In genomic region chr11:128686745-128687177, GRCh38 we compare ENCODE assay signal across 8 cellular contexts. TPM values are rescaled to one million over a fixed set of nuclear protein-coding genes. Genes with fewer than 3 reads are reported as not detected.
A peak's percentile ranks its signal among the peaks of the same experiment; 100 is the strongest.
DNase-seq lines count a peak whose midpoint lies in the region; ATAC-seq, FAIRE-seq and TF ChIP-seq lines count a peak whose summit lies in the region.

No MANE protein-coding gene starts in this region.

- peak overlapping the region; percentile 32; the same call in 1 of the 2 replicates for H3K4me3 ChIP-seq in GM08714 (ENCODE audit: low read length)

- H3K79me1 ChIP-seq in H9 (ENCODE audit: insufficient read depth, low read depth, low read length, poor library complexity, severe bottlenecking) = no peaks in the 10 kb centered on the region

- H3K9ac ChIP-seq in H9 (ENCODE audit: extremely low read depth, insufficient read length, low read length) = no peak overlapping the region

- H3K4me3 Mint-ChIP-seq in H9 (peak overlapping the region; percentile 57 to 86), brain (peak overlapping the region; percentile 27 to 82 (median 76))

- H3T11ph ChIP-seq in H9 (ENCODE audit: low read length) = no peak overlapping the region

- H3K18ac ChIP-seq in H9 (ENCODE audit: insufficient read length, low read depth, low read length) = no peak overlapping the region

- DNase-seq in H9 = peak; percentile 59
- peak; percentile 42 for DNase-seq in T follicular helper cell (ENCODE audit: low read depth)
- no peak for DNase-seq in left lobe of liver (ENCODE audit: low spot score)
- peak; percentile 52 for DNase-seq in stimulated activated naive CD4-positive, alpha-beta T cell treated with Interleukin-2 at 50 U/mL for 16 hours (lab: John Stamatoyannopoulos, UW)
- DNase-seq in C1 segment of cervical spinal cord (lab: John Stamatoyannopoulos, UW) = no peak
- DNase-seq in HTR-8/SVneo (ENCODE audit: insufficient read length, low spot score) = no peak

- H3K4me1 ChIP-seq in H9 (ENCODE audit: insufficient read depth, low read length) = peaks cover 4% of the 10 kb centered on the region; the same call in 1 of the 2 replicates

- H3K36me3 Mint-ChIP-seq in H9 (ENCODE audit: insufficient read depth in 1 of 3, low read depth in 3 of 3) (no peaks in the 10 kb centered on the region; a peak in 2 of 7 replicates), brain (no peaks in the 10 kb centered on the region)

- H3K27ac Mint-ChIP-seq in H9 = no peak overlapping the region
- H3K27ac Mint-ChIP-seq in brain = no peak overlapping the region

- no peak overlapping the region for H3K14ac ChIP-seq in H9 (ENCODE audit: insufficient read depth, low read length)

- H4K8ac ChIP-seq in H9 (replicated peaks; ENCODE audit: insufficient read length, low read depth, low read length) = no peak overlapping the region

- H4K91ac ChIP-seq in H9 (ENCODE audit: insufficient read length, low read depth, low read length) = no peak overlapping the region

- TF ChIP-seq CTCF in H9 (conservative IDR thresholded peaks at IDR 0.05) (no peak), brain (conservative IDR thresholded peaks at IDR 0.05) (no peak)

- H2AK5ac ChIP-seq in H9 (ENCODE audit: insufficient read length, low read length) = no peak overlapping the region

- H3K9me3 Mint-ChIP-seq in H9 (peaks cover 0 to 2% of the 10 kb centered on the region in 2 experiments; a peak in 3 of 5 replicates), brain (peaks cover 0 to 11% (median 4%) of the 10 kb centered on the region in 5 experiments)

- no peak overlapping the region for H2BK120ac ChIP-seq in H9 (ENCODE audit: low read depth, low read length, poor library complexity, severe bottlenecking)

- no peaks in the 10 kb centered on the region for H4K20me1 ChIP-seq in H9 (ENCODE audit: control insufficient read depth, insufficient read depth, insufficient read length)

- no peak overlapping the region for H4K5ac ChIP-seq in H9 (ENCODE audit: insufficient read length, low read depth, low read length)

- WGBS in H9 (ENCODE audit: extremely low coverage, insufficient read length, low lambda C conversion rate) = no CpG with 5 or more reads among the region's 32 CpGs

- ATAC-seq in left lobe of liver = peak; percentile 62

- no peak overlapping the region for H3K4ac ChIP-seq in H9 (ENCODE audit: low read depth, low read length)

- peaks cover 97% of the 10 kb centered on the region for H3K27me3 ChIP-seq in H9 (ENCODE audit: insufficient read depth, low read length)

- H2BK12ac ChIP-seq in H9 (ENCODE audit: insufficient read length, low read depth, low read length) = no peak overlapping the region

- no peaks in the 10 kb centered on the region for H3K9me3 ChIP-seq in H9 (ENCODE audit: control insufficient read depth, low read depth, low read length)

- peak overlapping the region; percentile 90 for H3K4me2 ChIP-seq in H9 (ENCODE audit: insufficient read depth, insufficient read length, low read length)

- H3K27ac ChIP-seq in H9 (ENCODE audit: insufficient read length, low read depth, low read length) = no peak overlapping the region

- H3K27me3 Mint-ChIP-seq in H9 (ENCODE audit: low read depth) = peaks cover 100% of the 10 kb centered on the region
- peaks cover 100% of the 10 kb centered on the region for H3K27me3 Mint-ChIP-seq in brain

- H2BK5ac ChIP-seq in H9 (ENCODE audit: insufficient read length, low read length) = no peak overlapping the region

- H2AFZ ChIP-seq in H9 (ENCODE audit: low read length) = no peak overlapping the region

- H3K23ac ChIP-seq in H9 (ENCODE audit: insufficient read length, low read depth, low read length) = no peak overlapping the region

- H3K56ac ChIP-seq in H9 (ENCODE audit: insufficient read length, low read depth, low read length) = no peak overlapping the region

- peaks cover 36% of the 10 kb centered on the region for H3K23me2 ChIP-seq in H9 (ENCODE audit: insufficient read length, low read depth, low read length, poor library complexity, severe bottlenecking)

- H3K79me2 ChIP-seq in H9 (ENCODE audit: insufficient read depth, low read length) = no peaks in the 10 kb centered on the region

- H2BK20ac ChIP-seq in H9 (ENCODE audit: low read depth, low read length, poor library complexity, severe bottlenecking) = no peak overlapping the region

- H3K4me1 Mint-ChIP-seq in H9 (peaks cover 53 to 80% of the 10 kb centered on the region in 2 experiments), brain (peaks cover 62% of the 10 kb centered on the region)

- no peak for FAIRE-seq in HTR-8/SVneo (lab: Jason Lieb, UNC)

- H2BK15ac ChIP-seq in H9 (ENCODE audit: low read depth, low read length) = no peak overlapping the region

RNA-seq across cellular contexts. Expression of gene FLI1, which starts 7.1 kb away (rescaled TPM):
- total RNA-seq in H9 (2021) (0.24 and 0.66 TPM in 2 replicates), left lobe of liver (3.4 TPM)
- polyA plus RNA-seq in brain (ENCODE audit: insufficient read depth, low read depth, low replicate concordance) = 8.6 TPM

Comparison
In these comparisons a context has a peak if more than half of its experiments do, and no peak if none do; other contexts are left out.
1. DNase-seq: peak in H9 (single experiment), T follicular helper cell (single experiment) and stimulated activated naive CD4-positive, alpha-beta T cell treated with Interleukin-2 at 50 U/mL for 16 hours (single experiment); none in left lobe of liver (single experiment), C1 segment of cervical spinal cord (0 of 14) and HTR-8/SVneo (single experiment).